Comparison of ENCODE assay signal across 9 cellular contexts in genomic region chr5:157543825-157544622, GRCh38. TPM values are rescaled to one million over a fixed set of nuclear protein-coding genes. Genes with fewer than 3 reads are reported as not detected.
DNase-seq lines count a peak whose midpoint lies in the region; TF ChIP-seq lines count a peak whose summit lies in the region.
"Had no signal": no experiment of that assay in that cellular context is flagged by ENCODE, and none has a peak within 500 bp of the region (broad histone marks: within the 10 kb centered on the region; RNA-seq: fewer than 3 reads in every experiment).

No MANE protein-coding gene starts in this region.

- H2AFZ ChIP-seq in trophoblast cell (ENCODE audit: insufficient read depth, low read length, poor library complexity) = no peak overlapping the region
- no peak overlapping the region for H2AFZ ChIP-seq in PC-9
- H2AFZ ChIP-seq: parathyroid adenoma had no signal

- POLR2A ChIA-PET in PC-9 (lab: Charles Lee; ENCODE audit: unreplicated experiment) = no interaction called here

- 100% methylated on average over 2 of the region's 10 CpGs for WGBS in trophoblast cell (ENCODE audit: extremely low coverage, insufficient coverage, insufficient read length)

- H3K36me3 ChIP-seq in DOHH2 (ENCODE audit: control insufficient read depth, low read length) = peaks cover 88% of the 10 kb centered on the region
- peaks cover 25 to 28% of the 10 kb centered on the region in 2 experiments for H3K36me3 ChIP-seq in trophoblast cell (ENCODE audit: control insufficient read depth in 1 of 2, insufficient read depth in 2 of 2, low read length in 2 of 2)
- H3K36me3 ChIP-seq in PC-9 (ENCODE audit: low read depth) = no peaks in the 10 kb centered on the region

- H3K79me2 ChIP-seq in DOHH2 (ENCODE audit: control insufficient read depth, low read length) (peaks cover 100% of the 10 kb centered on the region), trophoblast cell (ENCODE audit: control insufficient read depth, insufficient read depth, low read length, poor library complexity) (peaks cover 10% of the 10 kb centered on the region), PC-9 (ENCODE audit: low read depth) (peaks cover 18% of the 10 kb centered on the region)
- H3K79me2 ChIP-seq: parathyroid adenoma had no signal

- no peak overlapping the region for H3K14ac ChIP-seq in trophoblast cell (ENCODE audit: low read length)

- no TSS peak for BruUV-seq in PC-9 (replicated peaks; lab: Mats Ljungman, UMichigan)

- H4K20me1 ChIP-seq in DOHH2 (ENCODE audit: control insufficient read depth, insufficient read depth, low read depth, low read length) (peaks cover 32% of the 10 kb centered on the region), PC-9 (ENCODE audit: insufficient read depth) (no peaks in the 10 kb centered on the region; the same call in 1 of the 2 replicates)

- no peak overlapping the region for H4K8ac ChIP-seq in trophoblast cell (ENCODE audit: low read depth, low read length)

- no peaks in the 10 kb centered on the region for H3F3A ChIP-seq in DOHH2 (ENCODE audit: control insufficient read depth, insufficient read depth)
- peaks cover 13% of the 10 kb centered on the region for H3F3A ChIP-seq in PC-9 (ENCODE audit: insufficient read depth, low read depth)

- H4K12ac ChIP-seq in trophoblast cell (ENCODE audit: low read depth, low read length) = no peak overlapping the region

- H4K91ac ChIP-seq in trophoblast cell (ENCODE audit: low read depth, low read length) = no peak overlapping the region

- DNase-seq in NCI-H1105 treated with DMSO at 0.1 percent for 48 hours (lab: John Stamatoyannopoulos, UW) (peak; percentile 23), dermis blood vessel endothelial cell (peak; percentile 89), trophoblast cell (no peak), PC-9 (no peak), NCI-H526 (lab: John Stamatoyannopoulos, UW) (no peak), NCI-H2227 treated with DMSO at 0.1 percent for 48 hours (lab: John Stamatoyannopoulos, UW) (no peak)
- DNase-seq: hippocampal formation had no signal

- peaks cover 100% of the 10 kb centered on the region for H3K4me1 ChIP-seq in DOHH2 (ENCODE audit: control insufficient read depth, low read length)
- peaks cover 10 to 26% of the 10 kb centered on the region in 2 experiments for H3K4me1 ChIP-seq in trophoblast cell (ENCODE audit: control insufficient read depth in 1 of 2, insufficient read depth in 2 of 2, low read length in 2 of 2)
- H3K4me1 ChIP-seq in PC-9 (replicated peaks; ENCODE audit: insufficient read depth) = peaks cover 17% of the 10 kb centered on the region
- H3K4me1 ChIP-seq: parathyroid adenoma had no signal

- H3K4ac ChIP-seq in trophoblast cell (ENCODE audit: low read depth, low read length) = peak overlapping the region; percentile 7

- H3K4me3 ChIP-seq in DOHH2 (ENCODE audit: low read length) = no peak overlapping the region
- no peak overlapping the region for H3K4me3 ChIP-seq in trophoblast cell (ENCODE audit: low read depth, low read length)
- H3K4me3 ChIP-seq in PC-9 = no peak overlapping the region

- no peak overlapping the region for H3K27ac ChIP-seq in DOHH2 (ENCODE audit: low read depth, low read length)
- H3K27ac ChIP-seq in trophoblast cell (ENCODE audit: low read depth, low read length) = no peak overlapping the region
- no peak overlapping the region for H3K27ac ChIP-seq in PC-9
- H3K27ac ChIP-seq: parathyroid adenoma had no signal

- H3K79me1 ChIP-seq in trophoblast cell (ENCODE audit: low read length) = no peaks in the 10 kb centered on the region

- no peak overlapping the region for H3K23ac ChIP-seq in trophoblast cell (ENCODE audit: low read length)

- intact Hi-C loops in PC-9 (cut with micrococcal nuclease; ENCODE audit: unreplicated experiment) = no loop called here

- CTCF ChIA-PET in PC-9 (lab: Charles Lee) = no interaction called here

- H3K4me2 ChIP-seq in DOHH2 (ENCODE audit: low read length) = peak overlapping the region; percentile 1; the same call in 1 of the 2 replicates
- H3K4me2 ChIP-seq in trophoblast cell (ENCODE audit: low read length) = no peak overlapping the region
- H3K4me2 ChIP-seq in PC-9 = no peak overlapping the region

- no peak overlapping the region for H2BK12ac ChIP-seq in trophoblast cell (ENCODE audit: low read length)

- no peak overlapping the region for H3K18ac ChIP-seq in trophoblast cell (ENCODE audit: low read length)

- H2BK120ac ChIP-seq in trophoblast cell (ENCODE audit: insufficient read depth, low read length, poor library complexity) = no peak overlapping the region

- H3K9me2 ChIP-seq in DOHH2 (replicated peaks; ENCODE audit: control insufficient read depth, low read length) (no peaks in the 10 kb centered on the region), PC-9 (ENCODE audit: insufficient read depth) (no peaks in the 10 kb centered on the region)

- no peak overlapping the region for H2AK5ac ChIP-seq in trophoblast cell (ENCODE audit: low read length)

- TF ChIP-seq CTCF in DOHH2 (IDR thresholded peaks at IDR 0.05; ENCODE audit: low read depth, low read length, poor library complexity, severe bottlenecking) (no peak), PC-9 (conservative IDR thresholded peaks at IDR 0.05) (no peak)

- H3K27me3 ChIP-seq in DOHH2 (ENCODE audit: control insufficient read depth, low read length) = no peaks in the 10 kb centered on the region
- H3K27me3 ChIP-seq in trophoblast cell (ENCODE audit: insufficient read depth, low read length) = no peaks in the 10 kb centered on the region
- H3K27me3 ChIP-seq in PC-9 (ENCODE audit: insufficient read depth, low read depth) = no peaks in the 10 kb centered on the region

- no peak overlapping the region for H2BK5ac ChIP-seq in trophoblast cell (ENCODE audit: low read depth, low read length, poor library complexity)

- H3K9me3 ChIP-seq in DOHH2 (ENCODE audit: control insufficient read depth, insufficient read depth, low read length) (no peaks in the 10 kb centered on the region), trophoblast cell (ENCODE audit: insufficient read depth, low read depth, low read length) (no peaks in the 10 kb centered on the region), PC-9 (ENCODE audit: insufficient read depth, low read depth) (no peaks in the 10 kb centered on the region)

- H3K9ac ChIP-seq in trophoblast cell (ENCODE audit: low read length) = no peak overlapping the region
- H3K9ac ChIP-seq: parathyroid adenoma had no signal

RNA-seq across cellular contexts. Expression of gene ADAM19, which starts 31.6 kb away (rescaled TPM):
- 30.0 and 43.7 TPM in 2 replicates for total RNA-seq in dermis blood vessel endothelial cell
- 241 and 257 TPM in 2 replicates for polyA plus RNA-seq in trophoblast cell (2013)
- total RNA-seq in PC-9 (2021) = 7.6 and 9.3 TPM in 2 replicates

Comparison
In these comparisons a context has a peak if more than half of its experiments do, and no peak if none do; other contexts are left out.
1. DNase-seq: peak in NCI-H1105 treated with DMSO at 0.1 percent for 48 hours (single experiment) and dermis blood vessel endothelial cell (single experiment); none in trophoblast cell (0 of 2), PC-9 (0 of 2), NCI-H526 (0 of 2) and NCI-H2227 treated with DMSO at 0.1 percent for 48 hours (single experiment).